ENCODE assay signal across 11 cellular contexts in the genomic region with DNA sequence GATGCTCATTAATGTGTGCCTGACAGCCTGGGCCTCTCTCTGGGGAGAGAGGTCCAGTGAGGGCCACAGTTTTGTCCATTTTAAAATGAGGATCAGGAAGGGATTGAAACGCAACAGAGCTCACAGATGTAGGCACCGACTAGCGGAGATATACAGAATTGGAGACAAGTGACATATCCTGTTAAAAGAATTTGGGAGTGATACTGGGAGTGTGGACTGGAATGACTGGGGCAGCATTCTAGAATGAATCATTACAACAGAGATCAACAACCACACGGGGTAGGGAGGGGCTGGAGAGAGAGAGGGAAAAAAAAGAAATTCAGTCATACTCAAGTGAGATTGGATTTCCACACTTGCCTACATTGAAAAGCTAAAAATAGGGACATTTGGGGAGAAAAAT.
DNase-seq lines count a peak whose midpoint lies in the region; ATAC-seq and TF ChIP-seq lines count a peak whose summit lies in the region.
"Had no signal": no experiment of that assay in that cellular context is flagged by ENCODE, and none has a peak within 500 bp of the region (broad histone marks: within the 10 kb centered on the region; RNA-seq: fewer than 3 reads in every experiment).

No MANE protein-coding gene starts in this region.

- DNase-seq in AG08396 (ENCODE audit: low spot score) (peak; percentile 11), HEK293T (ENCODE audit: extremely low spot score) (peak; percentile 29), amniotic epithelial cell (ENCODE audit: low read depth) (peak; percentile 82), kidney glomerular epithelial cell (lab: John Stamatoyannopoulos, UW) (peak; percentile 82), DMS153 (lab: John Stamatoyannopoulos, UW) (no peak), DMS153 treated with DMSO at 0.1 percent for 48 hours (lab: John Stamatoyannopoulos, UW; ENCODE audit: unreplicated experiment) (no peak)
- DNase-seq: activated T-cell treated with anti-CD3 and anti-CD28 coated beads, Interleukin-2, amount 50 U/mL, for 4 hours; kidney; SHP77 treated with DMSO at 0.1 percent for 48 hours had no signal

- CTCF ChIA-PET in HEK293T (lab: Yijun Ruan, JAX), result interaction anchor here (0.6 to 0.7 kb wide), 2 partner anchors 9 to 174 kb away, joined by 3 read pairs; no protein-coding TSS in a partner anchor

- no peak for ATAC-seq in GM19351 (IDR thresholded peaks at IDR 0.05; ENCODE audit: unreplicated experiment)
- no peak for ATAC-seq in GM18909 (IDR thresholded peaks at IDR 0.05; ENCODE audit: poor library complexity, unreplicated experiment)
- ATAC-seq: activated T-cell treated with anti-CD3 and anti-CD28 coated beads, Interleukin-2, amount 50 U/mL, for 4 hours had no signal

- POLR2A ChIA-PET in HEK293T (lab: Yijun Ruan, JAX), result no interaction called here

TF ChIP-seq in HEK293T, 16 proteins besides CTCF, POLR2A, EP300 and RAD21:
- TF ChIP-seq SUZ12 (IDR thresholded peaks at IDR 0.05), result no peak
- no peak for TF ChIP-seq BHLHE40 (IDR thresholded peaks at IDR 0.05; ENCODE audit: borderline replicate concordance)
- peak; percentile 25; the same call in 1 of the 2 replicates for TF ChIP-seq PKNOX1 (IDR thresholded peaks at IDR 0.05)
- no peak for TF ChIP-seq LEF1 (IDR thresholded peaks at IDR 0.05; ENCODE audit: borderline replicate concordance)
- no peak for TF ChIP-seq ELF4 (IDR thresholded peaks at IDR 0.05)
- no peak for TF ChIP-seq ARNT (IDR thresholded peaks at IDR 0.05)

Comparison
In these comparisons a context has a peak if more than half of its experiments do, and no peak if none do; other contexts are left out.
1. DNase-seq: peak in AG08396 (single experiment), HEK293T (single experiment), amniotic epithelial cell (single experiment) and kidney glomerular epithelial cell (single experiment); none in DMS153 (single experiment) and DMS153 treated with DMSO at 0.1 percent for 48 hours (single experiment).